19 cellular contexts compared by ENCODE assay signal in the genomic region with DNA sequence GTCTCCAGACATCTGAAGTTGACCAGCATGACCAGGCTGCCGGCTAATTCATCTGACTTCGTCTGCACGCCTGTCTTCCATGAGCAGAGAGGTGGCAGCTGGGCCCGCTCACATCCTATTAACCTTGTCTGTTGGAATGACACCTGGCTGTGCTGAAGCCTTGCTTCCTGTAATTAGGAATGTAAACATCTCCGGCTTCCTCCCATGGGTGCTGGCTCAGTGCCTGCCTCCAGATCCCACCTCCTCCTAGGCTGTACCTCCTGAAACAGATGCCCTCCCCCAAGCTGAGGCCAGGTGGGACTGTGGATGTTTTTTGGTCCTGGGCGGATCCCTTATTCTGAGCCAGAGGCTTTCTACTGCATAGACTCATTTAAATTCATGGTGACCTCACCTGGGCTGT.
DNase-seq lines count a peak whose midpoint lies in the region; ATAC-seq and TF ChIP-seq lines count a peak whose summit lies in the region.
"Had no signal": no experiment of that assay in that cellular context is flagged by ENCODE, and none has a peak within 500 bp of the region (broad histone marks: within the 10 kb centered on the region; RNA-seq: fewer than 3 reads in every experiment).

No MANE protein-coding gene starts in this region.

- TF ChIP-seq CTCF in nephron progenitor cell (IDR thresholded peaks at IDR 0.05) = no peak

- ATAC-seq in GM21717 (IDR thresholded peaks at IDR 0.05; ENCODE audit: unreplicated experiment) (no peak), GM21528 (IDR thresholded peaks at IDR 0.05; ENCODE audit: low FRiP score, unreplicated experiment) (no peak)
- ATAC-seq: left cardiac atrium, T-helper 17 cell had no signal

- H3K4me1 Mint-ChIP-seq in nephron progenitor cell = peaks cover 13% of the 10 kb centered on the region
- H3K4me1 Mint-ChIP-seq: activated CD4-positive, alpha-beta T cell treated with anti-CD3 and anti-CD28 coated beads, Interleukin-2, amount 10 ng/mL, durations not matched to agents 24 days and 14 days; brain; T-helper 17 cell had no signal

- H3K4me3 Mint-ChIP-seq in nephron progenitor cell = no peak overlapping the region
- H3K4me3 Mint-ChIP-seq: activated CD4-positive, alpha-beta T cell treated with anti-CD3 and anti-CD28 coated beads, Interleukin-2, amount 10 ng/mL, durations not matched to agents 24 days and 14 days; brain; T-helper 17 cell had no signal

- H3K9me3 Mint-ChIP-seq in nephron progenitor cell = peaks cover 9% of the 10 kb centered on the region

- DNase-seq in NCI-H1105 (lab: John Stamatoyannopoulos, UW) = peak; percentile 93
- DNase-seq in NCI-H2171 treated with DMSO at 0.1 percent for 48 hours (lab: John Stamatoyannopoulos, UW) = peak; percentile 44
- peak; percentile 46 for DNase-seq in SK-N-DZ (ENCODE audit: low spot score)
- DNase-seq in nephron progenitor cell = no peak
- no peak for DNase-seq in NCI-H1694 (lab: John Stamatoyannopoulos, UW)
- DNase-seq: activated CD4-positive, alpha-beta T cell treated with anti-CD3 and anti-CD28 coated beads, Interleukin-2, amount 10 ng/mL, durations not matched to agents 24 days and 14 days; activated naive CD4-positive, alpha-beta T cell treated with Interleukin-2 at 50 U/mL for 16 hours; activated T-cell treated with anti-CD3 and anti-CD28 coated beads, Interleukin-2, amount 50 U/mL, for 48 hours; adrenal gland; KBM-7; left cardiac atrium; MM.1S; nucleus accumbens; stimulated activated CD4-positive, alpha-beta T cell treated with anti-CD3 and anti-CD28 coated beads, Interleukin-1b, Interleukin-23, amount 100 ng/mL, for 48 hours; T-helper 17 cell; trophoblast cell had no signal

- H3K27me3 Mint-ChIP-seq in nephron progenitor cell (ENCODE audit: low read depth, poor library complexity) = peaks cover 9% of the 10 kb centered on the region
- H3K27me3 Mint-ChIP-seq: activated CD4-positive, alpha-beta T cell treated with anti-CD3 and anti-CD28 coated beads, Interleukin-2, amount 10 ng/mL, durations not matched to agents 24 days and 14 days; brain had no signal

- H3K27ac Mint-ChIP-seq in nephron progenitor cell = peak overlapping the region; percentile 88
- H3K27ac Mint-ChIP-seq: activated CD4-positive, alpha-beta T cell treated with anti-CD3 and anti-CD28 coated beads, Interleukin-2, amount 10 ng/mL, durations not matched to agents 24 days and 14 days; T-helper 17 cell had no signal

- no peaks in the 10 kb centered on the region for H3K36me3 Mint-ChIP-seq in nephron progenitor cell (ENCODE audit: low read depth)
- H3K36me3 Mint-ChIP-seq: brain had no signal

Comparison
In these comparisons a context has a peak if more than half of its experiments do, and no peak if none do; other contexts are left out.
1. DNase-seq: peak in NCI-H1105 (single experiment), NCI-H2171 treated with DMSO at 0.1 percent for 48 hours (single experiment) and SK-N-DZ (single experiment); none in nephron progenitor cell (single experiment) and NCI-H1694 (single experiment).